In the genomic region with DNA sequence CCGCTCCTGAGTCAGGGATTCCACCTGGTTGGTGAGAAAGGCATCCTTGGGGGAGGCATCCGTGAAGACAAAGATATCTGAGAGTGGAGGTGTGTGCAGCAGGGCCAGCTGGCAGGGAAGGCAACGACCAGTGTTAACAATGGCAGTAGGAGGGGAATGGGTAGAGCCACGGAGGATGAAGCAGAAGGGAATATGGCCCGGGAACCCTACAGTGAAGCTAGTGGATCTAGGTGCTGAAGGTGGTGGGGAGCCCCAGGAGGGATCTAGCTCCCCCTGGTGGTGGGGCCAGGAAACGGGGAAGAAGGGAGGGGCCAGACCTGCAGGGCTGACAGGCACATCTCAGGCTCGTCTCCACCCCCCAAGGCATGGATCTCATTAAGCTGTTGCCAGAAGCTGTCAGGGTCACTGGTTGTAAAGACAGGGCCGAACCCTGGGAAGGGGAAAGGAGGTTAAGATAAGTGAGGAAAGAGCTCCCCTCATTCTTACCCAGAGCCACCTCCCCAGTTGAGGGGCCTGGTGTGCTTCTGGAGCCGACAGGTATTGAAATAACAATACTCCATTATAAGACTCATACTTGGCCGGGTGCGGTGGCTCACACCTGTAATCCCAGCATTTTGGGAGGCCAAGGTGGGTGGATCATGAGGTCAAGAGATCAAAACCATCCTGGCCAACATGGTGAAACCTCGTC, we compare ENCODE assay signal across 8 cellular contexts. TPM values are rescaled to one million over a fixed set of nuclear protein-coding genes. Genes with fewer than 3 reads are reported as not detected.
A peak's percentile ranks its signal among the peaks of the same experiment; 100 is the strongest.
DNase-seq lines count a peak whose midpoint lies in the region; ATAC-seq and TF ChIP-seq lines count a peak whose summit lies in the region.

No MANE protein-coding gene starts in this region.

- POLR2A ChIA-PET in CD8-positive, alpha-beta memory T cell (lab: Charles Lee) = interaction anchor here (0.6 to 1.2 kb wide), 6 partner anchors 9 to 65 kb away, joined by 3 to 5 read pairs (median 4); a partner anchor contains a TSS

- H3K9me3 ChIP-seq in CD8-positive, alpha-beta memory T cell (ENCODE audit: low read length) = no peaks in the 10 kb centered on the region
- no peaks in the 10 kb centered on the region for H3K9me3 ChIP-seq in prostate gland

- ATAC-seq in activated T-cell treated with anti-CD3 and anti-CD28 coated beads, Interleukin-2, amount 50 U/mL, for 72 hours (replicated peaks in 1 of 2) = peak; percentile 84 to 85
- ATAC-seq in GM21367 (IDR thresholded peaks at IDR 0.05; ENCODE audit: unreplicated experiment) (no peak), GM18498 (IDR thresholded peaks at IDR 0.05; ENCODE audit: unreplicated experiment) (no peak)

- H3K4me3 Mint-ChIP-seq in CD8-positive, alpha-beta memory T cell = peak overlapping the region in 1 of 7 donors; percentile 63
- H3K4me3 Mint-ChIP-seq in activated T-cell treated with anti-CD3 and anti-CD28 coated beads, Interleukin-2, amount 50 U/mL, for 72 hours = no peak overlapping the region

- no peak overlapping the region for H3K27ac ChIP-seq in CD8-positive, alpha-beta memory T cell (ENCODE audit: low read depth, low read length)
- no peak overlapping the region for H3K27ac ChIP-seq in prostate gland

- peak; percentile 82 for TF ChIP-seq CTCF in foreskin fibroblast (IDR thresholded peaks at IDR 0.05; ENCODE audit: low read depth, low read length)
- TF ChIP-seq CTCF in prostate gland (IDR thresholded peaks at IDR 0.05) = peak; percentile 55 to 82 (median 75)

- peak overlapping the region in 6 of 8 donors; percentile 4 to 82 (median 67) for H3K27ac Mint-ChIP-seq in CD8-positive, alpha-beta memory T cell
- H3K27ac Mint-ChIP-seq in activated T-cell treated with anti-CD3 and anti-CD28 coated beads, Interleukin-2, amount 50 U/mL, for 72 hours = no peak overlapping the region

- CTCF ChIA-PET in CD8-positive, alpha-beta memory T cell (lab: Charles Lee) = interaction anchor here (0.6 to 4.0 kb wide), 28 partner anchors 9 to 189 kb away, joined by 3 to 42 read pairs (median 5); a partner anchor contains a TSS

- peaks cover 22 to 29% (median 27%) of the 10 kb centered on the region in 3 donors for H3K4me1 Mint-ChIP-seq in CD8-positive, alpha-beta memory T cell
- H3K4me1 Mint-ChIP-seq in activated T-cell treated with anti-CD3 and anti-CD28 coated beads, Interleukin-2, amount 50 U/mL, for 72 hours (ENCODE audit: low read depth) = peaks cover 42% of the 10 kb centered on the region

- H3K4me1 ChIP-seq in CD8-positive, alpha-beta memory T cell (ENCODE audit: insufficient read depth, low read length) = peaks cover 33% of the 10 kb centered on the region
- H3K4me1 ChIP-seq in prostate gland (replicated peaks) = no peaks in the 10 kb centered on the region

- H3K4me3 ChIP-seq in CD8-positive, alpha-beta memory T cell (ENCODE audit: low read length) = no peak overlapping the region
- H3K4me3 ChIP-seq in foreskin fibroblast (ENCODE audit: low read depth in 1 of 2, low read length in 2 of 2) = no peak overlapping the region
- no peak overlapping the region for H3K4me3 ChIP-seq in prostate gland

- H3K36me3 ChIP-seq in CD8-positive, alpha-beta memory T cell (ENCODE audit: insufficient read depth, low read length) = no peaks in the 10 kb centered on the region
- no peaks in the 10 kb centered on the region for H3K36me3 ChIP-seq in prostate gland

- H3K27me3 Mint-ChIP-seq in CD8-positive, alpha-beta memory T cell = no peaks in the 10 kb centered on the region
- no peaks in the 10 kb centered on the region for H3K27me3 Mint-ChIP-seq in activated T-cell treated with anti-CD3 and anti-CD28 coated beads, Interleukin-2, amount 50 U/mL, for 72 hours (ENCODE audit: low read depth)

- no peaks in the 10 kb centered on the region for H3K36me3 Mint-ChIP-seq in CD8-positive, alpha-beta memory T cell
- peaks cover 0 to 2% of the 10 kb centered on the region in 2 donors for H3K36me3 Mint-ChIP-seq in activated T-cell treated with anti-CD3 and anti-CD28 coated beads, Interleukin-2, amount 50 U/mL, for 72 hours (ENCODE audit: insufficient read depth in 2 of 2)

- no peaks in the 10 kb centered on the region for H3K27me3 ChIP-seq in CD8-positive, alpha-beta memory T cell (ENCODE audit: insufficient read depth, low read length, poor library complexity, severe bottlenecking)
- H3K27me3 ChIP-seq in prostate gland (replicated peaks; ENCODE audit: insufficient read depth) = no peaks in the 10 kb centered on the region

- DNase-seq in CD8-positive, alpha-beta memory T cell = peak; percentile 69 to 85 (median 74)
- DNase-seq in HPDE6-E6E7 (ENCODE audit: extremely low spot score) = peak; percentile 89
- peak; percentile 66 for DNase-seq in RKO (ENCODE audit: low spot score)
- peak; percentile 85 to 90 for DNase-seq in activated T-cell treated with anti-CD3 and anti-CD28 coated beads, Interleukin-2, amount 50 U/mL, for 72 hours
- peak; percentile 21 to 74 for DNase-seq in foreskin fibroblast
- DNase-seq in prostate gland (ENCODE audit: low spot score) = peak; percentile 65

- 57% methylated on average over 12 of the region's 12 CpGs for WGBS in prostate gland

- intact Hi-C loops in prostate gland (cut with DNase I) = loop anchor here (5.0 kb wide), 1 partner anchor 88 kb away; a partner anchor contains a TSS

- no peak for TF ChIP-seq POLR2A in prostate gland (IDR thresholded peaks at IDR 0.05)

- peaks cover 0 to 5% (median 0%) of the 10 kb centered on the region in 5 donors for H3K9me3 Mint-ChIP-seq in CD8-positive, alpha-beta memory T cell
- H3K9me3 Mint-ChIP-seq in activated T-cell treated with anti-CD3 and anti-CD28 coated beads, Interleukin-2, amount 50 U/mL, for 72 hours = no peaks in the 10 kb centered on the region

RNA-seq across cellular contexts. Expression of a gene that starts 7.3 kb away (rescaled TPM):
- 1 to 10 TPM; 1.4 to 1.7 TPM for total RNA-seq in CD8-positive, alpha-beta memory T cell
- polyA plus RNA-seq in CD8-positive, alpha-beta memory T cell = 2.5 TPM
- total RNA-seq in activated T-cell treated with anti-CD3 and anti-CD28 coated beads, Interleukin-2, amount 50 U/mL, for 72 hours = 1 to 10 TPM; 3.3 to 3.4 TPM
- 10 to 100 TPM in 1 of 2 donors, 1 to 10 TPM in 1; 2.7 to 13.0 TPM for total RNA-seq in prostate gland

RNA-seq across cellular contexts. Expression of a gene that starts 7.4 kb away (rescaled TPM):
- 1 to 10 TPM; 6.1 to 7.0 TPM for total RNA-seq in CD8-positive, alpha-beta memory T cell
- polyA plus RNA-seq in CD8-positive, alpha-beta memory T cell = not detected
- total RNA-seq in activated T-cell treated with anti-CD3 and anti-CD28 coated beads, Interleukin-2, amount 50 U/mL, for 72 hours = 10 to 100 TPM; 15.7 to 18.0 TPM
- 10 to 100 TPM in 1 of 2 donors, 1 to 10 TPM in 1; 1.9 to 15.7 TPM for total RNA-seq in prostate gland

RNA-seq across cellular contexts. Expression of a gene that starts 25.7 kb away (rescaled TPM):
- total RNA-seq in CD8-positive, alpha-beta memory T cell = 100 to 1,000 TPM; 179 to 180 TPM
- polyA plus RNA-seq in CD8-positive, alpha-beta memory T cell = 47.5 TPM
- 100 to 1,000 TPM in 1 of 2 donors, 10 to 100 TPM in 1; 91.3 to 101 TPM for total RNA-seq in activated T-cell treated with anti-CD3 and anti-CD28 coated beads, Interleukin-2, amount 50 U/mL, for 72 hours
- 10 to 100 TPM; 38.5 to 49.9 TPM for total RNA-seq in prostate gland

RNA-seq across cellular contexts. Expression of a gene that starts 30.0 kb away (rescaled TPM):
- total RNA-seq in CD8-positive, alpha-beta memory T cell = 10 to 100 TPM; 36.4 to 39.8 TPM
- polyA plus RNA-seq in CD8-positive, alpha-beta memory T cell = 2.0 TPM
- 10 to 100 TPM; 84.9 to 98.4 TPM for total RNA-seq in activated T-cell treated with anti-CD3 and anti-CD28 coated beads, Interleukin-2, amount 50 U/mL, for 72 hours
- 10 to 100 TPM; 10.5 to 72.4 TPM for total RNA-seq in prostate gland

RNA-seq across cellular contexts. Expression of a gene that starts 33.5 kb away (rescaled TPM):
- total RNA-seq in CD8-positive, alpha-beta memory T cell = 100 to 1,000 TPM; 377 TPM
- polyA plus RNA-seq in CD8-positive, alpha-beta memory T cell = 657 TPM
- 100 to 1,000 TPM; 253 to 318 TPM for total RNA-seq in activated T-cell treated with anti-CD3 and anti-CD28 coated beads, Interleukin-2, amount 50 U/mL, for 72 hours
- 100 to 1,000 TPM; 224 to 331 TPM for total RNA-seq in prostate gland

Comparison
In these comparisons a context has a peak if more than half of its experiments do, and no peak if none do; other contexts are left out.
1. ATAC-seq: peak in activated T-cell treated with anti-CD3 and anti-CD28 coated beads, Interleukin-2, amount 50 U/mL, for 72 hours (2 of 2); none in GM21367 (single experiment) and GM18498 (single experiment).
2. Peak in every context shown above with its lines, with median percentiles within 50 percentile points of each other: DNase-seq.